13 cellular contexts compared by ENCODE assay signal in genomic region chr2:70828914-70829824, GRCh38. TPM values are rescaled to one million over a fixed set of nuclear protein-coding genes. Genes with fewer than 3 reads are reported as not detected.
DNase-seq lines count a peak whose midpoint lies in the region; ATAC-seq and TF ChIP-seq lines count a peak whose summit lies in the region.
"Had no signal": no experiment of that assay in that cellular context is flagged by ENCODE, and none has a peak within 500 bp of the region (broad histone marks: within the 10 kb centered on the region; RNA-seq: fewer than 3 reads in every experiment).

No MANE protein-coding gene starts in this region.

- H3K4me3 ChIP-seq in OCI-LY7 (ENCODE audit: low read depth, low read length, poor library complexity, severe bottlenecking) = no peak overlapping the region
- H3K4me3 ChIP-seq in upper lobe of right lung = no peak overlapping the region
- H3K4me3 ChIP-seq in body of pancreas = no peak overlapping the region
- no peak overlapping the region for H3K4me3 ChIP-seq in A673 (ENCODE audit: low read depth, low read length, poor library complexity, severe bottlenecking)

- no peaks in the 10 kb centered on the region for H3K4me1 ChIP-seq in OCI-LY7 (ENCODE audit: insufficient read depth, low read length, poor library complexity, severe bottlenecking)
- no peaks in the 10 kb centered on the region for H3K4me1 ChIP-seq in upper lobe of right lung
- H3K4me1 ChIP-seq in body of pancreas = no peaks in the 10 kb centered on the region
- H3K4me1 ChIP-seq in A673 (ENCODE audit: insufficient read depth, low read length, poor library complexity, severe bottlenecking) = peaks cover 5% of the 10 kb centered on the region

- CTCF ChIA-PET in OCI-LY7 (lab: Charles Lee; ENCODE audit: unreplicated experiment) (no interaction called here), A673 (lab: Charles Lee) (no interaction called here)

- no peak for ATAC-seq in natural killer cell treated with Interleukin-12 subunit alpha and Interleukin-12 subunit beta and Interleukin-15 and Interleukin-18, amount 100 ng/mL, for 72 hours
- ATAC-seq in natural killer cell = no peak
- no peak for ATAC-seq in upper lobe of right lung
- no peak for ATAC-seq in body of pancreas
- no peak for ATAC-seq in HG03354 (IDR thresholded peaks at IDR 0.05; ENCODE audit: poor library complexity, severe bottlenecking, unreplicated experiment)

- peaks cover 45 to 61% of the 10 kb centered on the region in 2 donors for H3K4me1 Mint-ChIP-seq in natural killer cell treated with Interleukin-12 subunit alpha and Interleukin-12 subunit beta and Interleukin-15 and Interleukin-18, amount 100 ng/mL, for 72 hours (ENCODE audit: low read depth in 2 of 2)
- H3K4me1 Mint-ChIP-seq in natural killer cell = peaks cover 4 to 22% of the 10 kb centered on the region in 2 donors

- H3K9me3 ChIP-seq in OCI-LY7 (ENCODE audit: low read length) = no peaks in the 10 kb centered on the region
- H3K9me3 ChIP-seq in upper lobe of right lung = no peaks in the 10 kb centered on the region
- no peaks in the 10 kb centered on the region for H3K9me3 ChIP-seq in body of pancreas
- no peaks in the 10 kb centered on the region for H3K9me3 ChIP-seq in A673 (ENCODE audit: low read depth, low read length, poor library complexity, severe bottlenecking)

- POLR2A ChIA-PET in OCI-LY7 (lab: Charles Lee) = no interaction called here
- POLR2A ChIA-PET in A673 (lab: Charles Lee; ENCODE audit: low non-redundant PET) = no interaction called here

- 57 to 70% methylated on average over 6 of the region's 6 CpGs for WGBS in body of pancreas, 2 donors

- DNase-seq in natural killer cell treated with Interleukin-12 subunit alpha and Interleukin-12 subunit beta and Interleukin-15 and Interleukin-18, amount 100 ng/mL, for 72 hours (ENCODE audit: low spot score) = peak; percentile 56
- no peak for DNase-seq in natural killer cell
- peak; percentile 5 for DNase-seq in OCI-LY7 (ENCODE audit: low spot score)
- DNase-seq in foreskin melanocyte = peak; percentile 20
- DNase-seq in upper lobe of right lung = peak; percentile 15
- no peak for DNase-seq in body of pancreas
- DNase-seq in A673 (ENCODE audit: low spot score) = no peak
- DNase-seq: activated T-cell treated with anti-CD3 and anti-CD28 coated beads, Interleukin-2, amount 50 U/mL, for 24 hours; effector memory CD4-positive, alpha-beta T cell had no signal

- intact Hi-C loops in natural killer cell (cut with micrococcal nuclease) = no loop called here
- intact Hi-C loops in OCI-LY7 (cut with micrococcal nuclease; ENCODE audit: unreplicated experiment) = no loop called here
- intact Hi-C loops in upper lobe of right lung (cut with DNase I) = no loop called here
- intact Hi-C loops in body of pancreas (cut with DNase I) = no loop called here
- intact Hi-C loops in A673 (cut with micrococcal nuclease; ENCODE audit: unreplicated experiment) = no loop called here

- H3K27ac ChIP-seq in OCI-LY7 (ENCODE audit: low read depth, low read length, poor library complexity, severe bottlenecking) (no peak overlapping the region), upper lobe of right lung (no peak overlapping the region), body of pancreas (no peak overlapping the region), A673 (ENCODE audit: low read depth, low read length, poor library complexity, severe bottlenecking) (no peak overlapping the region)
- H3K27ac ChIP-seq: C4-2B had no signal

- BruUV-seq in OCI-LY7 (replicated peaks; lab: Mats Ljungman, UMichigan) (no TSS peak), A673 (replicated peaks; lab: Mats Ljungman, UMichigan) (no TSS peak)

- H3K4me2 ChIP-seq in OCI-LY7 (ENCODE audit: low read length) = no peak overlapping the region; the same call in 1 of the 2 replicates

- peak overlapping the region; percentile 73 for H3K4me3 Mint-ChIP-seq in natural killer cell treated with Interleukin-12 subunit alpha and Interleukin-12 subunit beta and Interleukin-15 and Interleukin-18, amount 100 ng/mL, for 72 hours
- no peak overlapping the region for H3K4me3 Mint-ChIP-seq in natural killer cell
- H3K4me3 Mint-ChIP-seq: activated T-cell treated with anti-CD3 and anti-CD28 coated beads, Interleukin-2, amount 50 U/mL, for 24 hours; IgD-negative memory B cell had no signal

- TF ChIP-seq CTCF in natural killer cell (IDR thresholded peaks at IDR 0.05) (no peak), OCI-LY7 (conservative IDR thresholded peaks at IDR 0.05; ENCODE audit: low read length) (no peak), upper lobe of right lung (IDR thresholded peaks at IDR 0.05) (no peak), body of pancreas (IDR thresholded peaks at IDR 0.05) (no peak), A673 (conservative IDR thresholded peaks at IDR 0.05; ENCODE audit: low read depth, low read length) (no peak)

- H3K27ac Mint-ChIP-seq in natural killer cell treated with Interleukin-12 subunit alpha and Interleukin-12 subunit beta and Interleukin-15 and Interleukin-18, amount 100 ng/mL, for 72 hours = peak overlapping the region; percentile 89
- no peak overlapping the region for H3K27ac Mint-ChIP-seq in natural killer cell
- H3K27ac Mint-ChIP-seq: IgD-negative memory B cell had no signal

- H2AFZ ChIP-seq in OCI-LY7 (ENCODE audit: low read length) = no peak overlapping the region

- H4K20me1 ChIP-seq in OCI-LY7 (ENCODE audit: insufficient read depth, low read length) = no peaks in the 10 kb centered on the region

- no peaks in the 10 kb centered on the region for H3K36me3 ChIP-seq in OCI-LY7 (ENCODE audit: insufficient read depth, low read length)
- no peaks in the 10 kb centered on the region for H3K36me3 ChIP-seq in upper lobe of right lung
- no peaks in the 10 kb centered on the region for H3K36me3 ChIP-seq in body of pancreas (replicated peaks in 1 of 2; ENCODE audit: insufficient read depth in 1 of 2, low read depth in 2 of 2)
- no peaks in the 10 kb centered on the region for H3K36me3 ChIP-seq in A673 (ENCODE audit: insufficient read depth, low read length, poor library complexity, severe bottlenecking)

- no peaks in the 10 kb centered on the region for H3K79me2 ChIP-seq in OCI-LY7 (ENCODE audit: insufficient read depth, low read depth, low read length)

- no peaks in the 10 kb centered on the region for H3K9me3 Mint-ChIP-seq in natural killer cell treated with Interleukin-12 subunit alpha and Interleukin-12 subunit beta and Interleukin-15 and Interleukin-18, amount 100 ng/mL, for 72 hours
- H3K9me3 Mint-ChIP-seq in natural killer cell = no peaks in the 10 kb centered on the region
- H3K9me3 Mint-ChIP-seq: activated T-cell treated with anti-CD3 and anti-CD28 coated beads, Interleukin-2, amount 50 U/mL, for 24 hours had no signal

- H3K27me3 Mint-ChIP-seq in natural killer cell treated with Interleukin-12 subunit alpha and Interleukin-12 subunit beta and Interleukin-15 and Interleukin-18, amount 100 ng/mL, for 72 hours = peaks cover 0 to 3% of the 10 kb centered on the region in 2 donors
- H3K27me3 Mint-ChIP-seq in natural killer cell (ENCODE audit: low read depth in 2 of 2) = peaks cover 0 to 3% of the 10 kb centered on the region in 2 donors
- H3K27me3 Mint-ChIP-seq: activated T-cell treated with anti-CD3 and anti-CD28 coated beads, Interleukin-2, amount 50 U/mL, for 24 hours had no signal

- H3K36me3 Mint-ChIP-seq in natural killer cell treated with Interleukin-12 subunit alpha and Interleukin-12 subunit beta and Interleukin-15 and Interleukin-18, amount 100 ng/mL, for 72 hours = no peaks in the 10 kb centered on the region
- H3K36me3 Mint-ChIP-seq in natural killer cell = no peaks in the 10 kb centered on the region
- H3K36me3 Mint-ChIP-seq: IgD-negative memory B cell had no signal

- H3K9me2 ChIP-seq in OCI-LY7 (ENCODE audit: insufficient read depth, low read length) = no peaks in the 10 kb centered on the region

- TF ChIP-seq POLR2A in body of pancreas (IDR thresholded peaks at IDR 0.05) = no peak

- no peaks in the 10 kb centered on the region for H3K27me3 ChIP-seq in upper lobe of right lung
- H3K27me3 ChIP-seq in body of pancreas = no peaks in the 10 kb centered on the region
- no peaks in the 10 kb centered on the region for H3K27me3 ChIP-seq in A673 (replicated peaks; ENCODE audit: insufficient read depth, low read depth, low read length, poor library complexity)

RNA-seq across cellular contexts. Expression of gene CD207, which starts 6.4 kb away (rescaled TPM):
- total RNA-seq in natural killer cell treated with Interleukin-12 subunit alpha and Interleukin-12 subunit beta and Interleukin-15 and Interleukin-18, amount 100 ng/mL, for 72 hours = 1 to 10 TPM; 1.1 to 1.8 TPM
- not detected for total RNA-seq in natural killer cell
- total RNA-seq in OCI-LY7 (2014; rRNA removed; shearing (Covaris generic)) = not detected in 2 replicates
- total RNA-seq in OCI-LY7 (2022) = not detected in 2 replicates
- total RNA-seq in upper lobe of right lung = 3.6 TPM
- total RNA-seq in body of pancreas = not detected
- 1.1 and 2.4 TPM in 2 replicates for total RNA-seq in A673 (2021)
- total RNA-seq: NCI-H460 had no signal

RNA-seq across cellular contexts. Expression of gene CLEC4F, which starts 8.8 kb away (rescaled TPM):
- 10 to 100 TPM in 1 of 2 donors, 1 to 10 TPM in 1; 8.9 to 23.5 TPM for total RNA-seq in natural killer cell treated with Interleukin-12 subunit alpha and Interleukin-12 subunit beta and Interleukin-15 and Interleukin-18, amount 100 ng/mL, for 72 hours
- total RNA-seq in natural killer cell (1 to 10 TPM in 1 of 3 donors, under 1 TPM in 2; 0.33 to 1.4 (median 0.39) TPM), OCI-LY7 (2022) (not detected in 2 replicates), upper lobe of right lung (1.2 TPM), body of pancreas (1 to 10 TPM in 1 of 2 donors, not detected in 1; 3.3 TPM), A673 (2021) (0.67 and 1.1 TPM in 2 replicates)
- total RNA-seq in OCI-LY7 (2014; rRNA removed; shearing (Covaris generic)) = not detected in 2 replicates
- total RNA-seq: NCI-H460 had no signal

RNA-seq across cellular contexts. Expression of gene FIGLA, which starts 38.7 kb away (rescaled TPM):
- 1 to 10 TPM in 1 of 2 donors, under 1 TPM in 1; 0.98 to 1.1 TPM for total RNA-seq in natural killer cell treated with Interleukin-12 subunit alpha and Interleukin-12 subunit beta and Interleukin-15 and Interleukin-18, amount 100 ng/mL, for 72 hours
- total RNA-seq in natural killer cell (not detected), OCI-LY7 (2022) (not detected in 2 replicates), upper lobe of right lung (not detected), body of pancreas (not detected), A673 (2021) (not detected in 2 replicates)
- total RNA-seq in OCI-LY7 (2014; rRNA removed; shearing (Covaris generic)) = not detected in 2 replicates
- total RNA-seq: NCI-H460 had no signal

Comparison
In these comparisons a context has a peak if more than half of its experiments do, and no peak if none do; other contexts are left out.
1. DNase-seq: peak in natural killer cell treated with Interleukin-12 subunit alpha and Interleukin-12 subunit beta and Interleukin-15 and Interleukin-18, amount 100 ng/mL, for 72 hours (single experiment), OCI-LY7 (single experiment), foreskin melanocyte (single experiment) and upper lobe of right lung (single experiment); none in natural killer cell (single experiment), body of pancreas (0 of 4) and A673 (single experiment).
2. H3K27ac Mint-ChIP-seq: peak in natural killer cell treated with Interleukin-12 subunit alpha and Interleukin-12 subunit beta and Interleukin-15 and Interleukin-18, amount 100 ng/mL, for 72 hours (2 of 2); none in natural killer cell (0 of 2).